Comparison of ENCODE assay signal across 1 cellular context in the genomic region with DNA sequence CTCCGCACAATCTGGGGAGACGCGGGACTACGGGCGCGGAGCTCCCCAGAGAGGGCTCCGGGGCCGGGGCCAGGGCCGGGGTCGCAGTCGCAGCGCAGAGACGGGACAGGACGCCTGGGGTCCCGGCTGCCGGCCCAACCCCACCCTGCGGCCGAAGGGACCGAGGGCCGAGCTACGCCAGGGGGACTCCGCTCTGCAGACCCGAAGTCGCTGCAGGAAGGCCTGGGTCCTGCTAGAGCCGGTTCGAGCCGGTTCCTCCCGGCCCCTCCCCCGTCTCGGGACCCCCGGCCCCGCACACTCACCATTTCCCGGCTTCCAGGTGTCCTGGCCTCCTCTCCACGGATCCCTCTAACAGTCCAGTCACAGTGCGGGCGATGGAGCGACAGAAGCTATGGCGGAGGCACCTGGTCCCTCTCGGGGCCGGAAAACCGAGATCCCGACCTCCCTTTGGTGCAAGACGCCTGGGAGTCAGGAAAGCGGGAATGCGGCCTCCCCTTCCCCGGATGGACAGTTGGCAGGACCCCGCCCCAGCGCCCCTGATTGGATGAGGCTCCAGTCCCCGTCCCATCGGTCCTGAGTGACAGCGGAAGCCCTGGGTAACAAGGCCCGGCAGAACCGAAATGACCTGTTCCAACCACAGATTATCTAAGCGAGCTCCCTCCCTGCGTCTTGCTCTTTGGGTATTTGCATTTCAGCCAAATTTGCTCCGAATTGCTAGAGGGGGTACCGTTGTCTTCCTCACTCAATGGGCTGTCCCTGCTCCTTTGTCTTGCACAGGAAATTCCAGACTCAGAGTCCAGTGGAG.
A peak's percentile ranks its signal among the peaks of the same experiment; 100 is the strongest.
TF ChIP-seq lines count a peak whose summit lies in the region.

A gene (minus strand): TSS at position 481 of the 805 bp plus-strand sequence. CDS start 176 bp downstream, at position 305.

TF ChIP-seq in HepG2, 621 proteins besides CTCF, POLR2A, EP300 and RAD21 (continued from another document and continues in another):
- TF ChIP-seq, protein P1, sequence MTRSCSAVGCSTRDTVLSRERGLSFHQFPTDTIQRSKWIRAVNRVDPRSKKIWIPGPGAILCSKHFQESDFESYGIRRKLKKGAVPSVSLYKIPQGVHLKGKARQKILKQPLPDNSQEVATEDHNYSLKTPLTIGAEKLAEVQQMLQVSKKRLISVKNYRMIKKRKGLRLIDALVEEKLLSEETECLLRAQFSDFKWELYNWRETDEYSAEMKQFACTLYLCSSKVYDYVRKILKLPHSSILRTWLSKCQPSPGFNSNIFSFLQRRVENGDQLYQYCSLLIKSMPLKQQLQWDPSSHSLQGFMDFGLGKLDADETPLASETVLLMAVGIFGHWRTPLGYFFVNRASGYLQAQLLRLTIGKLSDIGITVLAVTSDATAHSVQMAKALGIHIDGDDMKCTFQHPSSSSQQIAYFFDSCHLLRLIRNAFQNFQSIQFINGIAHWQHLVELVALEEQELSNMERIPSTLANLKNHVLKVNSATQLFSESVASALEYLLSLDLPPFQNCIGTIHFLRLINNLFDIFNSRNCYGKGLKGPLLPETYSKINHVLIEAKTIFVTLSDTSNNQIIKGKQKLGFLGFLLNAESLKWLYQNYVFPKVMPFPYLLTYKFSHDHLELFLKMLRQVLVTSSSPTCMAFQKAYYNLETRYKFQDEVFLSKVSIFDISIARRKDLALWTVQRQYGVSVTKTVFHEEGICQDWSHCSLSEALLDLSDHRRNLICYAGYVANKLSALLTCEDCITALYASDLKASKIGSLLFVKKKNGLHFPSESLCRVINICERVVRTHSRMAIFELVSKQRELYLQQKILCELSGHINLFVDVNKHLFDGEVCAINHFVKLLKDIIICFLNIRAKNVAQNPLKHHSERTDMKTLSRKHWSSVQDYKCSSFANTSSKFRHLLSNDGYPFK (CRISPR knock-in tag; IDR thresholded peaks at IDR 0.05; ENCODE audit: borderline replicate concordance), result peak; percentile 67; the same call in 1 of the 2 replicates
- TF ChIP-seq, protein P2, sequence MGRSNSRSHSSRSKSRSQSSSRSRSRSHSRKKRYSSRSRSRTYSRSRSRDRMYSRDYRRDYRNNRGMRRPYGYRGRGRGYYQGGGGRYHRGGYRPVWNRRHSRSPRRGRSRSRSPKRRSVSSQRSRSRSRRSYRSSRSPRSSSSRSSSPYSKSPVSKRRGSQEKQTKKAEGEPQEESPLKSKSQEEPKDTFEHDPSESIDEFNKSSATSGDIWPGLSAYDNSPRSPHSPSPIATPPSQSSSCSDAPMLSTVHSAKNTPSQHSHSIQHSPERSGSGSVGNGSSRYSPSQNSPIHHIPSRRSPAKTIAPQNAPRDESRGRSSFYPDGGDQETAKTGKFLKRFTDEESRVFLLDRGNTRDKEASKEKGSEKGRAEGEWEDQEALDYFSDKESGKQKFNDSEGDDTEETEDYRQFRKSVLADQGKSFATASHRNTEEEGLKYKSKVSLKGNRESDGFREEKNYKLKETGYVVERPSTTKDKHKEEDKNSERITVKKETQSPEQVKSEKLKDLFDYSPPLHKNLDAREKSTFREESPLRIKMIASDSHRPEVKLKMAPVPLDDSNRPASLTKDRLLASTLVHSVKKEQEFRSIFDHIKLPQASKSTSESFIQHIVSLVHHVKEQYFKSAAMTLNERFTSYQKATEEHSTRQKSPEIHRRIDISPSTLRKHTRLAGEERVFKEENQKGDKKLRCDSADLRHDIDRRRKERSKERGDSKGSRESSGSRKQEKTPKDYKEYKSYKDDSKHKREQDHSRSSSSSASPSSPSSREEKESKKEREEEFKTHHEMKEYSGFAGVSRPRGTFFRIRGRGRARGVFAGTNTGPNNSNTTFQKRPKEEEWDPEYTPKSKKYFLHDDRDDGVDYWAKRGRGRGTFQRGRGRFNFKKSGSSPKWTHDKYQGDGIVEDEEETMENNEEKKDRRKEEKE (IDR thresholded peaks at IDR 0.05), result no peak
- TF ChIP-seq, protein P3, sequence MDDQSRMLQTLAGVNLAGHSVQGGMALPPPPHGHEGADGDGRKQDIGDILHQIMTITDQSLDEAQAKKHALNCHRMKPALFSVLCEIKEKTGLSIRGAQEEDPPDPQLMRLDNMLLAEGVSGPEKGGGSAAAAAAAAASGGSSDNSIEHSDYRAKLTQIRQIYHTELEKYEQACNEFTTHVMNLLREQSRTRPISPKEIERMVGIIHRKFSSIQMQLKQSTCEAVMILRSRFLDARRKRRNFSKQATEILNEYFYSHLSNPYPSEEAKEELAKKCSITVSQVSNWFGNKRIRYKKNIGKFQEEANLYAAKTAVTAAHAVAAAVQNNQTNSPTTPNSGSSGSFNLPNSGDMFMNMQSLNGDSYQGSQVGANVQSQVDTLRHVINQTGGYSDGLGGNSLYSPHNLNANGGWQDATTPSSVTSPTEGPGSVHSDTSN (CRISPR knock-in tag; IDR thresholded peaks at IDR 0.05; ENCODE audit: borderline replicate concordance), result no peak
- TF ChIP-seq ZNF674 (CRISPR knock-in tag; IDR thresholded peaks at IDR 0.05; ENCODE audit: low read depth), result no peak
- TF ChIP-seq, protein P4, sequence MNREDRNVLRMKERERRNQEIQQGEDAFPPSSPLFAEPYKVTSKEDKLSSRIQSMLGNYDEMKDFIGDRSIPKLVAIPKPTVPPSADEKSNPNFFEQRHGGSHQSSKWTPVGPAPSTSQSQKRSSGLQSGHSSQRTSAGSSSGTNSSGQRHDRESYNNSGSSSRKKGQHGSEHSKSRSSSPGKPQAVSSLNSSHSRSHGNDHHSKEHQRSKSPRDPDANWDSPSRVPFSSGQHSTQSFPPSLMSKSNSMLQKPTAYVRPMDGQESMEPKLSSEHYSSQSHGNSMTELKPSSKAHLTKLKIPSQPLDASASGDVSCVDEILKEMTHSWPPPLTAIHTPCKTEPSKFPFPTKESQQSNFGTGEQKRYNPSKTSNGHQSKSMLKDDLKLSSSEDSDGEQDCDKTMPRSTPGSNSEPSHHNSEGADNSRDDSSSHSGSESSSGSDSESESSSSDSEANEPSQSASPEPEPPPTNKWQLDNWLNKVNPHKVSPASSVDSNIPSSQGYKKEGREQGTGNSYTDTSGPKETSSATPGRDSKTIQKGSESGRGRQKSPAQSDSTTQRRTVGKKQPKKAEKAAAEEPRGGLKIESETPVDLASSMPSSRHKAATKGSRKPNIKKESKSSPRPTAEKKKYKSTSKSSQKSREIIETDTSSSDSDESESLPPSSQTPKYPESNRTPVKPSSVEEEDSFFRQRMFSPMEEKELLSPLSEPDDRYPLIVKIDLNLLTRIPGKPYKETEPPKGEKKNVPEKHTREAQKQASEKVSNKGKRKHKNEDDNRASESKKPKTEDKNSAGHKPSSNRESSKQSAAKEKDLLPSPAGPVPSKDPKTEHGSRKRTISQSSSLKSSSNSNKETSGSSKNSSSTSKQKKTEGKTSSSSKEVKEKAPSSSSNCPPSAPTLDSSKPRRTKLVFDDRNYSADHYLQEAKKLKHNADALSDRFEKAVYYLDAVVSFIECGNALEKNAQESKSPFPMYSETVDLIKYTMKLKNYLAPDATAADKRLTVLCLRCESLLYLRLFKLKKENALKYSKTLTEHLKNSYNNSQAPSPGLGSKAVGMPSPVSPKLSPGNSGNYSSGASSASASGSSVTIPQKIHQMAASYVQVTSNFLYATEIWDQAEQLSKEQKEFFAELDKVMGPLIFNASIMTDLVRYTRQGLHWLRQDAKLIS (CRISPR knock-in tag; IDR thresholded peaks at IDR 0.05), result no peak
- TF ChIP-seq ZNF841 (CRISPR knock-in tag; IDR thresholded peaks at IDR 0.05; ENCODE audit: borderline replicate concordance), result no peak
- TF ChIP-seq, protein P5, sequence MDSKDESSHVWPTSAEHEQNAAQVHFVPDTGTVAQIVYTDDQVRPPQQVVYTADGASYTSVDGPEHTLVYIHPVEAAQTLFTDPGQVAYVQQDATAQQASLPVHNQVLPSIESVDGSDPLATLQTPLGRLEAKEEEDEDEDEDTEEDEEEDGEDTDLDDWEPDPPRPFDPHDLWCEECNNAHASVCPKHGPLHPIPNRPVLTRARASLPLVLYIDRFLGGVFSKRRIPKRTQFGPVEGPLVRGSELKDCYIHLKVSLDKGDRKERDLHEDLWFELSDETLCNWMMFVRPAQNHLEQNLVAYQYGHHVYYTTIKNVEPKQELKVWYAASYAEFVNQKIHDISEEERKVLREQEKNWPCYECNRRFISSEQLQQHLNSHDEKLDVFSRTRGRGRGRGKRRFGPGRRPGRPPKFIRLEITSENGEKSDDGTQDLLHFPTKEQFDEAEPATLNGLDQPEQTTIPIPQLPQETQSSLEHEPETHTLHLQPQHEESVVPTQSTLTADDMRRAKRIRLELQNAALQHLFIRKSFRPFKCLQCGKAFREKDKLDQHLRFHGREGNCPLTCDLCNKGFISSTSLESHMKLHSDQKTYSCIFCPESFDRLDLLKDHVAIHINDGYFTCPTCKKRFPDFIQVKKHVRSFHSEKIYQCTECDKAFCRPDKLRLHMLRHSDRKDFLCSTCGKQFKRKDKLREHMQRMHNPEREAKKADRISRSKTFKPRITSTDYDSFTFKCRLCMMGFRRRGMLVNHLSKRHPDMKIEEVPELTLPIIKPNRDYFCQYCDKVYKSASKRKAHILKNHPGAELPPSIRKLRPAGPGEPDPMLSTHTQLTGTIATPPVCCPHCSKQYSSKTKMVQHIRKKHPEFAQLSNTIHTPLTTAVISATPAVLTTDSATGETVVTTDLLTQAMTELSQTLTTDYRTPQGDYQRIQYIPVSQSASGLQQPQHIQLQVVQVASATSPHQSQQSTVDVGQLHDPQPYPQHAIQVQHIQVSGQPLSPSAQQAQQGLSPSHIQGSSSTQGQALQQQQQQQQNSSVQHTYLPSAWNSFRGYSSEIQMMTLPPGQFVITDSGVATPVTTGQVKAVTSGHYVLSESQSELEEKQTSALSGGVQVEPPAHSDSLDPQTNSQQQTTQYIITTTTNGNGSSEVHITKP (CRISPR knock-in tag; IDR thresholded peaks at IDR 0.05; ENCODE audit: low read depth), result peak; percentile 91
- no peak for TF ChIP-seq ELF4 (CRISPR knock-in tag; IDR thresholded peaks at IDR 0.05; ENCODE audit: borderline replicate concordance)
- peak; percentile 76; the same call in 1 of the 2 replicates for TF ChIP-seq ZNF713 (CRISPR knock-in tag; IDR thresholded peaks at IDR 0.05)
- no peak for TF ChIP-seq TRIM24 (CRISPR knock-in tag; IDR thresholded peaks at IDR 0.05)
- TF ChIP-seq, protein P6, sequence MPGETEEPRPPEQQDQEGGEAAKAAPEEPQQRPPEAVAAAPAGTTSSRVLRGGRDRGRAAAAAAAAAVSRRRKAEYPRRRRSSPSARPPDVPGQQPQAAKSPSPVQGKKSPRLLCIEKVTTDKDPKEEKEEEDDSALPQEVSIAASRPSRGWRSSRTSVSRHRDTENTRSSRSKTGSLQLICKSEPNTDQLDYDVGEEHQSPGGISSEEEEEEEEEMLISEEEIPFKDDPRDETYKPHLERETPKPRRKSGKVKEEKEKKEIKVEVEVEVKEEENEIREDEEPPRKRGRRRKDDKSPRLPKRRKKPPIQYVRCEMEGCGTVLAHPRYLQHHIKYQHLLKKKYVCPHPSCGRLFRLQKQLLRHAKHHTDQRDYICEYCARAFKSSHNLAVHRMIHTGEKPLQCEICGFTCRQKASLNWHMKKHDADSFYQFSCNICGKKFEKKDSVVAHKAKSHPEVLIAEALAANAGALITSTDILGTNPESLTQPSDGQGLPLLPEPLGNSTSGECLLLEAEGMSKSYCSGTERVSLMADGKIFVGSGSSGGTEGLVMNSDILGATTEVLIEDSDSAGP (CRISPR knock-in tag; IDR thresholded peaks at IDR 0.05; ENCODE audit: borderline replicate concordance), result peak; percentile 72
- TF ChIP-seq, protein P7, sequence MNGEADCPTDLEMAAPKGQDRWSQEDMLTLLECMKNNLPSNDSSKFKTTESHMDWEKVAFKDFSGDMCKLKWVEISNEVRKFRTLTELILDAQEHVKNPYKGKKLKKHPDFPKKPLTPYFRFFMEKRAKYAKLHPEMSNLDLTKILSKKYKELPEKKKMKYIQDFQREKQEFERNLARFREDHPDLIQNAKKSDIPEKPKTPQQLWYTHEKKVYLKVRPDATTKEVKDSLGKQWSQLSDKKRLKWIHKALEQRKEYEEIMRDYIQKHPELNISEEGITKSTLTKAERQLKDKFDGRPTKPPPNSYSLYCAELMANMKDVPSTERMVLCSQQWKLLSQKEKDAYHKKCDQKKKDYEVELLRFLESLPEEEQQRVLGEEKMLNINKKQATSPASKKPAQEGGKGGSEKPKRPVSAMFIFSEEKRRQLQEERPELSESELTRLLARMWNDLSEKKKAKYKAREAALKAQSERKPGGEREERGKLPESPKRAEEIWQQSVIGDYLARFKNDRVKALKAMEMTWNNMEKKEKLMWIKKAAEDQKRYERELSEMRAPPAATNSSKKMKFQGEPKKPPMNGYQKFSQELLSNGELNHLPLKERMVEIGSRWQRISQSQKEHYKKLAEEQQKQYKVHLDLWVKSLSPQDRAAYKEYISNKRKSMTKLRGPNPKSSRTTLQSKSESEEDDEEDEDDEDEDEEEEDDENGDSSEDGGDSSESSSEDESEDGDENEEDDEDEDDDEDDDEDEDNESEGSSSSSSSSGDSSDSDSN (CRISPR knock-in tag; IDR thresholded peaks at IDR 0.05), result peak; percentile 87
- no peak for TF ChIP-seq ZNF382 (CRISPR knock-in tag; IDR thresholded peaks at IDR 0.05; ENCODE audit: borderline replicate concordance)
- peak; percentile 24; the same call in 1 of the 2 replicates for TF ChIP-seq MIER3 (CRISPR knock-in tag; IDR thresholded peaks at IDR 0.05; ENCODE audit: borderline replicate concordance)
- TF ChIP-seq ZNF337 (CRISPR knock-in tag; IDR thresholded peaks at IDR 0.05; ENCODE audit: borderline replicate concordance, low read depth), result no peak
- no peak for TF ChIP-seq DMAP1 (CRISPR knock-in tag; IDR thresholded peaks at IDR 0.05)
- TF ChIP-seq, protein P8, sequence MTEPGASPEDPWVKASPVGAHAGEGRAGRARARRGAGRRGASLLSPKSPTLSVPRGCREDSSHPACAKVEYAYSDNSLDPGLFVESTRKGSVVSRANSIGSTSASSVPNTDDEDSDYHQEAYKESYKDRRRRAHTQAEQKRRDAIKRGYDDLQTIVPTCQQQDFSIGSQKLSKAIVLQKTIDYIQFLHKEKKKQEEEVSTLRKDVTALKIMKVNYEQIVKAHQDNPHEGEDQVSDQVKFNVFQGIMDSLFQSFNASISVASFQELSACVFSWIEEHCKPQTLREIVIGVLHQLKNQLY (CRISPR knock-in tag; IDR thresholded peaks at IDR 0.05), result no peak
- TF ChIP-seq HNF4G (IDR thresholded peaks at IDR 0.05; ENCODE audit: borderline replicate concordance, low read depth, low read length), result no peak
- no peak for TF ChIP-seq HNF4G (CRISPR knock-in tag; IDR thresholded peaks at IDR 0.05; ENCODE audit: borderline replicate concordance, low read depth)
- TF ChIP-seq MED8 (CRISPR knock-in tag; IDR thresholded peaks at IDR 0.05; ENCODE audit: insufficient replicate concordance), result no peak
- no peak for TF ChIP-seq ZNF550 (CRISPR knock-in tag; IDR thresholded peaks at IDR 0.05; ENCODE audit: borderline replicate concordance)
- no peak for TF ChIP-seq PRMT3 (CRISPR knock-in tag; IDR thresholded peaks at IDR 0.05; ENCODE audit: borderline replicate concordance, low read depth)
- no peak for TF ChIP-seq ZNF354B (CRISPR knock-in tag; IDR thresholded peaks at IDR 0.05)
- peak; percentile 32 for TF ChIP-seq THAP11 (CRISPR knock-in tag; IDR thresholded peaks at IDR 0.05)
- no peak for TF ChIP-seq ZNF850 (CRISPR knock-in tag; conservative IDR thresholded peaks at IDR 0.05)
- TF ChIP-seq, protein P9, sequence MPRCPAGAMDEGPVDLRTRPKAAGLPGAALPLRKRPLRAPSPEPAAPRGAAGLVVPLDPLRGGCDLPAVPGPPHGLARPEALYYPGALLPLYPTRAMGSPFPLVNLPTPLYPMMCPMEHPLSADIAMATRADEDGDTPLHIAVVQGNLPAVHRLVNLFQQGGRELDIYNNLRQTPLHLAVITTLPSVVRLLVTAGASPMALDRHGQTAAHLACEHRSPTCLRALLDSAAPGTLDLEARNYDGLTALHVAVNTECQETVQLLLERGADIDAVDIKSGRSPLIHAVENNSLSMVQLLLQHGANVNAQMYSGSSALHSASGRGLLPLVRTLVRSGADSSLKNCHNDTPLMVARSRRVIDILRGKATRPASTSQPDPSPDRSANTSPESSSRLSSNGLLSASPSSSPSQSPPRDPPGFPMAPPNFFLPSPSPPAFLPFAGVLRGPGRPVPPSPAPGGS (CRISPR knock-in tag; IDR thresholded peaks at IDR 0.05), result no peak
- no peak for TF ChIP-seq HMGA1 (CRISPR knock-in tag; conservative IDR thresholded peaks at IDR 0.05)
- no peak for TF ChIP-seq ZFP1 (CRISPR knock-in tag; IDR thresholded peaks at IDR 0.05)
- no peak for TF ChIP-seq ZFYVE20 (CRISPR knock-in tag; IDR thresholded peaks at IDR 0.05; ENCODE audit: borderline replicate concordance, low read depth)
- TF ChIP-seq ZNF350 (CRISPR knock-in tag; IDR thresholded peaks at IDR 0.05; ENCODE audit: borderline replicate concordance, low read depth), result peak; percentile 83
- TF ChIP-seq HES4 (CRISPR knock-in tag; IDR thresholded peaks at IDR 0.05; ENCODE audit: borderline replicate concordance), result peak; percentile 87
